Comparison of ENCODE assay signal across 8 cellular contexts in genomic region chr1:43979528-43980254, GRCh38. TPM values are rescaled to one million over a fixed set of nuclear protein-coding genes. Genes with fewer than 3 reads are reported as not detected.
DNase-seq lines count a peak whose midpoint lies in the region; ATAC-seq and TF ChIP-seq lines count a peak whose summit lies in the region.

No MANE protein-coding gene starts in this region.

- H3K4me1 ChIP-seq in BE2C (no peaks in the 10 kb centered on the region), GM23248 (ENCODE audit: insufficient read depth) (peaks cover 28% of the 10 kb centered on the region), left lung (peaks cover 33 to 74% of the 10 kb centered on the region in 2 donors)

- no peak for TF ChIP-seq CTCF in BE2C (IDR thresholded peaks at IDR 0.05; ENCODE audit: low read depth, low read length)
- no peak for TF ChIP-seq CTCF in left lung (IDR thresholded peaks at IDR 0.05)

- H3K36me3 Mint-ChIP-seq in stimulated activated naive CD8-positive, alpha-beta T cell treated with anti-CD3 and anti-CD28 coated beads, Interleukin-15, Interleukin-2, amounts not matched to agents 100 ng/mL and 50 ng/mL, for 24 hours (ENCODE audit: low read depth), result peaks cover 44% of the 10 kb centered on the region

- H3K4me3 ChIP-seq in BE2C (ENCODE audit: low read depth, low read length) (peak overlapping the region; percentile 59), GM23248 (peak overlapping the region; percentile 79), left lung (peak overlapping the region; percentile 43 to 63)

- H3K36me3 ChIP-seq in BE2C (peaks cover 8% of the 10 kb centered on the region), GM23248 (ENCODE audit: low read depth) (peaks cover 10% of the 10 kb centered on the region; the same call in 1 of the 2 replicates), left lung (peaks cover 5 to 31% of the 10 kb centered on the region in 2 donors)

- H3K4me3 Mint-ChIP-seq in stimulated activated naive CD8-positive, alpha-beta T cell treated with anti-CD3 and anti-CD28 coated beads, Interleukin-15, Interleukin-2, amounts not matched to agents 100 ng/mL and 50 ng/mL, for 24 hours, result peak overlapping the region; percentile 93

- intact Hi-C loops in left lung (cut with DNase I), result no loop called here

- no peaks in the 10 kb centered on the region for H4K20me1 ChIP-seq in GM23248 (ENCODE audit: insufficient read depth)

- H3K79me2 ChIP-seq in GM23248 (ENCODE audit: insufficient read depth), result peaks cover 81% of the 10 kb centered on the region

- H2AFZ ChIP-seq in GM23248, result peak overlapping the region; percentile 47

- no peaks in the 10 kb centered on the region for H3K9me3 Mint-ChIP-seq in stimulated activated naive CD8-positive, alpha-beta T cell treated with anti-CD3 and anti-CD28 coated beads, Interleukin-15, Interleukin-2, amounts not matched to agents 100 ng/mL and 50 ng/mL, for 24 hours

- H3K27me3 ChIP-seq in BE2C (no peaks in the 10 kb centered on the region), GM23248 (replicated peaks; ENCODE audit: insufficient read depth) (no peaks in the 10 kb centered on the region), left lung (no peaks in the 10 kb centered on the region)

- H3K4me2 ChIP-seq in GM23248 (ENCODE audit: unreplicated experiment), result peak overlapping the region; percentile 94

- in situ Hi-C loops in GM23248 (cut with MboI), result no loop called here

- ATAC-seq in left lung (peak; percentile 38), GM18873 (IDR thresholded peaks at IDR 0.05; ENCODE audit: low FRiP score, unreplicated experiment) (no peak)

- H3K9me2 ChIP-seq in GM23248 (ENCODE audit: insufficient read depth), result no peaks in the 10 kb centered on the region

- 3% methylated on average over 28 to 31 of the region's 45 CpGs for WGBS in GM23248 (ENCODE audit: low coverage in 1 of 2, low lambda C conversion rate in 2 of 2, missing lambda C conversion rate in 2 of 2), 2 experiments

- H3K9me3 ChIP-seq in BE2C (no peaks in the 10 kb centered on the region), GM23248 (ENCODE audit: low read depth) (no peaks in the 10 kb centered on the region), left lung (no peaks in the 10 kb centered on the region)

- H3K27me3 Mint-ChIP-seq in stimulated activated naive CD8-positive, alpha-beta T cell treated with anti-CD3 and anti-CD28 coated beads, Interleukin-15, Interleukin-2, amounts not matched to agents 100 ng/mL and 50 ng/mL, for 24 hours, result no peaks in the 10 kb centered on the region

- peaks cover 8% of the 10 kb centered on the region; the same call in 1 of the 2 replicates for H3F3A ChIP-seq in GM23248 (ENCODE audit: insufficient read depth)

- peak overlapping the region; percentile 90 for H3K9ac ChIP-seq in GM23248

- H3K27ac ChIP-seq in GM23248, result peak overlapping the region; percentile 80
- H3K27ac ChIP-seq in caudate nucleus (ENCODE audit: low read depth, low read length), result peak overlapping the region; percentile 20
- H3K27ac ChIP-seq in left lung, result peak overlapping the region; percentile 39 to 70

- DNase-seq in BE2C, result peak; percentile 63
- peak; percentile 81 for DNase-seq in GM23248
- peak; percentile 76 for DNase-seq in RPMI8226
- DNase-seq in caudate nucleus (lab: John Stamatoyannopoulos, UW), result peak in 20 of 61 donors; percentile 12 to 65 (median 29)
- peak; percentile 68 to 88 for DNase-seq in left lung
- no peak for DNase-seq in COR-L47 (lab: John Stamatoyannopoulos, UW)

- H3K27ac Mint-ChIP-seq in stimulated activated naive CD8-positive, alpha-beta T cell treated with anti-CD3 and anti-CD28 coated beads, Interleukin-15, Interleukin-2, amounts not matched to agents 100 ng/mL and 50 ng/mL, for 24 hours, result peak overlapping the region; percentile 90

- peaks cover 40% of the 10 kb centered on the region for H3K4me1 Mint-ChIP-seq in stimulated activated naive CD8-positive, alpha-beta T cell treated with anti-CD3 and anti-CD28 coated beads, Interleukin-15, Interleukin-2, amounts not matched to agents 100 ng/mL and 50 ng/mL, for 24 hours (ENCODE audit: low read depth)

RNA-seq across cellular contexts. Expression of gene B4GALT2, which starts 0.7 kb away (rescaled TPM):
- polyA plus RNA-seq in BE2C (2012; ENCODE audit: insufficient read depth, insufficient read length, low read depth), result 49.7 TPM
- 123 and 221 TPM in 2 replicates for total RNA-seq in GM23248 (2014; rRNA removed; shearing (Covaris generic))
- polyA plus RNA-seq in GM23248 (2016; fragmentation: Nextera tagmentation; extraction: Ambion mirVana), result 27.3 and 28.9 TPM in 2 replicates
- total RNA-seq in left lung, result 10 to 100 TPM; 39.1 to 50.1 TPM

RNA-seq across cellular contexts. Expression of gene ATP6V0B, which starts 4.9 kb away (rescaled TPM):
- polyA plus RNA-seq in BE2C (2012; ENCODE audit: insufficient read depth, insufficient read length, low read depth), result 402 TPM
- 122 and 140 TPM in 2 replicates for total RNA-seq in GM23248 (2014; rRNA removed; shearing (Covaris generic))
- polyA plus RNA-seq in GM23248 (2016; fragmentation: Nextera tagmentation; extraction: Ambion mirVana), result 174 and 177 TPM in 2 replicates
- 100 to 1,000 TPM; 176 to 239 TPM for total RNA-seq in left lung

RNA-seq across cellular contexts. Expression of gene DPH2, which starts 9.9 kb away (rescaled TPM):
- polyA plus RNA-seq in BE2C (2012; ENCODE audit: insufficient read depth, insufficient read length, low read depth), result 116 TPM
- 42.9 and 51.1 TPM in 2 replicates for total RNA-seq in GM23248 (2014; rRNA removed; shearing (Covaris generic))
- 16.7 and 21.0 TPM in 2 replicates for polyA plus RNA-seq in GM23248 (2016; fragmentation: Nextera tagmentation; extraction: Ambion mirVana)
- total RNA-seq in left lung, result 10 to 100 TPM; 13.5 to 23.4 TPM

RNA-seq across cellular contexts. Expression of gene CCDC24, which starts 11.7 kb away (rescaled TPM):
- 2.0 TPM for polyA plus RNA-seq in BE2C (2012; ENCODE audit: insufficient read depth, insufficient read length, low read depth)
- 3.1 and 4.7 TPM in 2 replicates for total RNA-seq in GM23248 (2014; rRNA removed; shearing (Covaris generic))
- polyA plus RNA-seq in GM23248 (2016; fragmentation: Nextera tagmentation; extraction: Ambion mirVana), result 4.3 and 5.3 TPM in 2 replicates
- total RNA-seq in left lung, result 10 to 100 TPM in 1 of 2 donors, 1 to 10 TPM in 1; 9.9 to 13.7 TPM

RNA-seq across cellular contexts. Expression of gene IPO13, which starts 32.9 kb away (rescaled TPM):
- 17.4 TPM for polyA plus RNA-seq in BE2C (2012; ENCODE audit: insufficient read depth, insufficient read length, low read depth)
- 29.4 and 35.8 TPM in 2 replicates for total RNA-seq in GM23248 (2014; rRNA removed; shearing (Covaris generic))
- polyA plus RNA-seq in GM23248 (2016; fragmentation: Nextera tagmentation; extraction: Ambion mirVana), result 17.1 and 21.0 TPM in 2 replicates
- total RNA-seq in left lung, result 10 to 100 TPM; 26.8 to 33.4 TPM

Comparison
In these comparisons a context has a peak if more than half of its experiments do, and no peak if none do; other contexts are left out.
1. H3K27ac ChIP-seq: peak in every context shown above with its lines; median percentile 80 in GM23248; 54 in left lung; 20 in caudate nucleus.